In the genomic region with DNA sequence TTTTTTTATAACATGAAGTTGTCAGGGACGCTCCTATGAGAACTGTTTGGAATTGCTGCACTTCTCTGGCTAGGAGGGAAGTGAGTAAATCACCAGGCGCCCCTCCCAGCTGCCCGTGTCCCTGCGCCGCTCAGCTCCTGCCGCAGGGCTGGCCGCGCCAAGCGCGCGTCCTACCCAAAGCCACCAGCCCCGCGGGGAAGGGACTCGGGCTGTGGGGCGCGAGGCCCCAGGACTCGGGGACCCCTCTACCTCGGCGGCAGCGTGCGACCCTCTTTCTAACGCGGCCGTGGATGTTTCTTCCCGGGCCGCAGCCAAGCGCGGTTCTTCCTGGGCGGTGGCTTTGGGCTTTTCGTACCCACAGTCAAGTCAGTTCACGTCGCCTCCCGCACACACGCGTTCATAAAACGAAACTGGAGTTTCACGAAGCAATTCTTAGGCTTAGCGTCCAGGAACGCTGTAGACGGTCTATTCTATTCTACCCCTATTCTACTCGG, we compare ENCODE assay signal across 8 cellular contexts. TPM values are rescaled to one million over a fixed set of nuclear protein-coding genes. Genes with fewer than 3 reads are reported as not detected.
DNase-seq lines count a peak whose midpoint lies in the region; ATAC-seq, FAIRE-seq and TF ChIP-seq lines count a peak whose summit lies in the region.

No MANE protein-coding gene starts in this region.

- H3K36me3 ChIP-seq in BE2C, result no peaks in the 10 kb centered on the region
- no peaks in the 10 kb centered on the region for H3K36me3 ChIP-seq in lung (ENCODE audit: control insufficient read depth in 2 of 2, insufficient read depth in 2 of 2, low read length in 2 of 2)
- H3K36me3 ChIP-seq in upper lobe of right lung, result no peaks in the 10 kb centered on the region

- no peaks in the 10 kb centered on the region for H3K9me3 ChIP-seq in BE2C
- peaks cover 0 to 6% of the 10 kb centered on the region in 2 donors for H3K9me3 ChIP-seq in lung (ENCODE audit: control insufficient read depth in 2 of 2, insufficient read depth in 1 of 2, low read length in 1 of 2)
- H3K9me3 ChIP-seq in upper lobe of right lung, result no peaks in the 10 kb centered on the region

- H3K36me3 Mint-ChIP-seq in dendritic cell treated with granulocyte-macrophage colony-stimulating factor and Interleukin-4, amounts not matched to agents 40 ng/mL and 50 ng/mL, for 4 days (ENCODE audit: low read depth), result no peaks in the 10 kb centered on the region

- peak; percentile 51 for DNase-seq in BE2C
- peak; percentile 61 for DNase-seq in HTR-8/SVneo (ENCODE audit: insufficient read length, low spot score)
- no peak for DNase-seq in lung (ENCODE audit: low spot score)
- no peak for DNase-seq in upper lobe of right lung
- DNase-seq in activated CD8-positive, alpha-beta memory T cell treated with anti-CD3 and anti-CD28 coated beads for 24 hours, result no peak
- DNase-seq in NCI-H1930 (lab: John Stamatoyannopoulos, UW), result no peak

- ATAC-seq in lung (ENCODE audit: insufficient read depth, low FRiP score) (no peak), upper lobe of right lung (peak; percentile 64), GM19452 (IDR thresholded peaks at IDR 0.05; ENCODE audit: unreplicated experiment) (no peak)

- H3K4me3 ChIP-seq in BE2C (ENCODE audit: low read depth, low read length), result peak overlapping the region; percentile 69
- peak overlapping the region; percentile 42 for H3K4me3 ChIP-seq in lung
- peak overlapping the region; percentile 51 for H3K4me3 ChIP-seq in upper lobe of right lung

- H3K4me1 Mint-ChIP-seq in dendritic cell treated with granulocyte-macrophage colony-stimulating factor and Interleukin-4, amounts not matched to agents 40 ng/mL and 50 ng/mL, for 4 days (ENCODE audit: low read depth), result peaks cover 14% of the 10 kb centered on the region

- H3K4me1 ChIP-seq in BE2C (peaks cover 13% of the 10 kb centered on the region), lung (ENCODE audit: control insufficient read depth in 2 of 2, insufficient read depth in 2 of 2, low read length in 2 of 2) (peaks cover 0 to 14% of the 10 kb centered on the region in 2 donors), upper lobe of right lung (peaks cover 10% of the 10 kb centered on the region)

- peaks cover 91% of the 10 kb centered on the region for H3K27me3 Mint-ChIP-seq in dendritic cell treated with granulocyte-macrophage colony-stimulating factor and Interleukin-4, amounts not matched to agents 40 ng/mL and 50 ng/mL, for 4 days

- WGBS in lung, 2 donors, result 1 to 3% methylated on average over 41 of the region's 41 CpGs

- no peak for TF ChIP-seq CTCF in BE2C (IDR thresholded peaks at IDR 0.05; ENCODE audit: low read depth, low read length)
- TF ChIP-seq CTCF in lung (IDR thresholded peaks at IDR 0.05; ENCODE audit: control extremely low read depth, extremely low read depth), result no peak
- TF ChIP-seq CTCF in upper lobe of right lung (IDR thresholded peaks at IDR 0.05), result no peak

- intact Hi-C loops in dendritic cell treated with granulocyte-macrophage colony-stimulating factor and Interleukin-4, amounts not matched to agents 40 ng/mL and 50 ng/mL, for 4 days (cut with micrococcal nuclease), result no loop called here
- intact Hi-C loops in upper lobe of right lung (cut with DNase I), result no loop called here

- peak overlapping the region; percentile 78 for H3K4me3 Mint-ChIP-seq in dendritic cell treated with granulocyte-macrophage colony-stimulating factor and Interleukin-4, amounts not matched to agents 40 ng/mL and 50 ng/mL, for 4 days

- H3K27ac ChIP-seq in lung (ENCODE audit: low read depth in 1 of 2, low read length in 1 of 2) (peak overlapping the region in 1 of 2 donors; percentile 24), upper lobe of right lung (no peak overlapping the region)

- H3K27ac Mint-ChIP-seq in dendritic cell treated with granulocyte-macrophage colony-stimulating factor and Interleukin-4, amounts not matched to agents 40 ng/mL and 50 ng/mL, for 4 days, result peak overlapping the region; percentile 5

- peaks cover 14% of the 10 kb centered on the region for H3K27me3 ChIP-seq in BE2C
- H3K27me3 ChIP-seq in lung (ENCODE audit: control insufficient read depth, insufficient read depth), result peaks cover 2% of the 10 kb centered on the region
- H3K27me3 ChIP-seq in upper lobe of right lung, result peaks cover 85% of the 10 kb centered on the region

- no peak for FAIRE-seq in HTR-8/SVneo (lab: Jason Lieb, UNC)

- no peaks in the 10 kb centered on the region for H3K9me3 Mint-ChIP-seq in dendritic cell treated with granulocyte-macrophage colony-stimulating factor and Interleukin-4, amounts not matched to agents 40 ng/mL and 50 ng/mL, for 4 days

RNA-seq across cellular contexts. Expression of a gene that starts 15.2 kb away (rescaled TPM):
- polyA plus RNA-seq in BE2C (2012; ENCODE audit: insufficient read depth, insufficient read length, low read depth), result 5.9 TPM
- total RNA-seq in lung, result 1 to 10 TPM; 2.7 to 6.2 TPM
- 1 to 10 TPM; 1.4 to 2.2 TPM for polyA plus RNA-seq in lung
- total RNA-seq in upper lobe of right lung, result 4.9 TPM

Comparison
In these comparisons a context has a peak if more than half of its experiments do, and no peak if none do; other contexts are left out.
1. DNase-seq: peak in BE2C (single experiment) and HTR-8/SVneo (single experiment); none in lung (single experiment), upper lobe of right lung (single experiment), activated CD8-positive, alpha-beta memory T cell treated with anti-CD3 and anti-CD28 coated beads for 24 hours (single experiment) and NCI-H1930 (0 of 2).
2. Peak in every context shown above with its lines, with median percentiles within 50 percentile points of each other: H3K4me3 ChIP-seq.